ENCODE assay signal across 8 cellular contexts in genomic region chr16:57815987-57816745, GRCh38. TPM values are rescaled to one million over a fixed set of nuclear protein-coding genes. Genes with fewer than 3 reads are reported as not detected.
DNase-seq lines count a peak whose midpoint lies in the region; ATAC-seq and TF ChIP-seq lines count a peak whose summit lies in the region.

No MANE protein-coding gene starts in this region.

- no peak overlapping the region for H3K4me3 ChIP-seq in LNCaP clone FGC (ENCODE audit: low read depth, low read length)
- H3K4me3 ChIP-seq in mesodermal cell (ENCODE audit: extremely low read depth, insufficient read depth, low read length, poor library complexity, severe bottlenecking) = no peak overlapping the region
- no peak overlapping the region for H3K4me3 ChIP-seq in suprapubic skin

- no peak for TF ChIP-seq EP300 in suprapubic skin (IDR thresholded peaks at IDR 0.05)

- H3K9me3 ChIP-seq in mesodermal cell (ENCODE audit: control insufficient read depth, low read length) (no peaks in the 10 kb centered on the region), suprapubic skin (no peaks in the 10 kb centered on the region)

- H3K27me3 Mint-ChIP-seq in effector memory CD8-positive, alpha-beta T cell = no peaks in the 10 kb centered on the region
- H3K27me3 Mint-ChIP-seq in nephron progenitor cell (ENCODE audit: low read depth, poor library complexity) = peaks cover 6% of the 10 kb centered on the region

- 26 to 36% methylated on average over 8 to 9 of the region's 16 CpGs for WGBS in mesodermal cell (ENCODE audit: insufficient coverage in 2 of 2), 2 experiments
- 15% methylated on average over 10 of the region's 16 CpGs for WGBS in suprapubic skin

- H3K27ac ChIP-seq in mesodermal cell (ENCODE audit: low read depth, low read length, severe bottlenecking) (peak overlapping the region; percentile 62), suprapubic skin (peak overlapping the region; percentile 84)

- peak overlapping the region; percentile 60 to 77 for H3K4me3 Mint-ChIP-seq in effector memory CD8-positive, alpha-beta T cell
- H3K4me3 Mint-ChIP-seq in nephron progenitor cell = no peak overlapping the region

- peaks cover 17% of the 10 kb centered on the region for H3K4me1 ChIP-seq in mesodermal cell (ENCODE audit: control insufficient read depth, insufficient read depth, low read length, poor library complexity, severe bottlenecking)
- peaks cover 54% of the 10 kb centered on the region for H3K4me1 ChIP-seq in suprapubic skin

- peaks cover 23 to 36% of the 10 kb centered on the region in 2 donors for H3K4me1 Mint-ChIP-seq in effector memory CD8-positive, alpha-beta T cell (ENCODE audit: low read depth in 2 of 2)
- H3K4me1 Mint-ChIP-seq in nephron progenitor cell = peaks cover 5% of the 10 kb centered on the region

- TF ChIP-seq CTCF in GM10266 (IDR thresholded peaks at IDR 0.05; ENCODE audit: control insufficient read depth, insufficient read depth, low read depth, missing control alignments) (no peak), LNCaP clone FGC (IDR thresholded peaks at IDR 0.05; ENCODE audit: control insufficient read depth, extremely low read depth, insufficient read depth) (no peak), suprapubic skin (IDR thresholded peaks at IDR 0.05) (no peak), nephron progenitor cell (IDR thresholded peaks at IDR 0.05) (no peak)

- no peak for TF ChIP-seq POLR2A in suprapubic skin (IDR thresholded peaks at IDR 0.05)

- DNase-seq in A172 (ENCODE audit: low spot score) = peak; percentile 86
- peak; percentile 34 for DNase-seq in GM10266 (ENCODE audit: extremely low spot score)
- peak; percentile 89 for DNase-seq in LNCaP clone FGC (ENCODE audit: low read depth)
- DNase-seq in UCSD-AML1 (lab: John Stamatoyannopoulos, UW; ENCODE audit: unreplicated experiment) = peak; percentile 79
- DNase-seq in effector memory CD8-positive, alpha-beta T cell = peak; percentile 46 to 58 (median 58)
- DNase-seq in suprapubic skin (ENCODE audit: low spot score in 2 of 2) = peak; percentile 92 to 95
- DNase-seq in nephron progenitor cell = no peak

- H3K36me3 Mint-ChIP-seq in effector memory CD8-positive, alpha-beta T cell (ENCODE audit: insufficient read depth) = peaks cover 5% of the 10 kb centered on the region
- H3K36me3 Mint-ChIP-seq in nephron progenitor cell (ENCODE audit: low read depth) = no peaks in the 10 kb centered on the region

- H3K27ac Mint-ChIP-seq in effector memory CD8-positive, alpha-beta T cell = peak overlapping the region; percentile 74 to 93
- no peak overlapping the region for H3K27ac Mint-ChIP-seq in nephron progenitor cell

- H3K9me3 Mint-ChIP-seq in effector memory CD8-positive, alpha-beta T cell = no peaks in the 10 kb centered on the region
- H3K9me3 Mint-ChIP-seq in nephron progenitor cell = no peaks in the 10 kb centered on the region

- peak; percentile 84 for ATAC-seq in effector memory CD8-positive, alpha-beta T cell (replicated peaks)

- no peaks in the 10 kb centered on the region for H3K36me3 ChIP-seq in mesodermal cell (ENCODE audit: control insufficient read depth, insufficient read depth, low read length)
- no peaks in the 10 kb centered on the region for H3K36me3 ChIP-seq in suprapubic skin

- no peaks in the 10 kb centered on the region for H3K27me3 ChIP-seq in suprapubic skin

RNA-seq across cellular contexts. Expression of gene KIFC3, which starts 13.9 kb away (rescaled TPM):
- total RNA-seq in A172 (2014; rRNA removed; shearing (Covaris generic)) = 77.9 and 90.4 TPM in 2 replicates
- 28.1 TPM for polyA plus RNA-seq in mesodermal cell (2013, experiment 1 of 2)
- 20.3 TPM for polyA plus RNA-seq in mesodermal cell (2013, experiment 2 of 2)
- 100 to 1,000 TPM; 111 to 219 (median 153) TPM for total RNA-seq in suprapubic skin
